ENCODE assay signal across 30 cellular contexts in genomic region chr5:160088805-160089204, GRCh38.
"Had no signal": no experiment of that assay in that cellular context is flagged by ENCODE, and none has a peak within 500 bp of the region (broad histone marks: within the 10 kb centered on the region; RNA-seq: fewer than 3 reads in every experiment).

No MANE protein-coding gene starts in this region.

- H3K4me3 Mint-ChIP-seq: activated CD4-positive, alpha-beta T cell treated with anti-CD3 and anti-CD28 coated beads, Interleukin-2, amount 10 ng/mL, durations not matched to agents 7 days and 5 days; activated CD8-positive, alpha-beta T cell treated with anti-CD3 and anti-CD28 coated beads for 36 hours; activated naive CD8-positive, alpha-beta T cell treated with anti-CD3 and anti-CD28 coated beads for 36 hours; activated T-cell treated with anti-CD3 and anti-CD28 coated beads, Interleukin-2, amount 50 U/mL, for 72 hours; nephron; stimulated activated memory B cell treated with anti-CD40 and anti-IgM and Interleukin-4, amounts not matched to agents 10 μg/mL and 1 μg/mL and 100 μg/mL, for 72 hours; stimulated activated naive CD8-positive, alpha-beta T cell treated with anti-CD3 and anti-CD28 coated beads, Interleukin-15, amount 100 ng/mL, for 72 hours; T-helper 1 cell treated with Interleukin-12 subunit alpha and Interleukin-12 subunit beta and Interleukin-4 antibody, amounts not matched to agents 30 μg/mL and 1 μg/mL, for 36 hours; type B pancreatic cell had no signal

- H3K4me1 Mint-ChIP-seq: nephron had no signal

- H3K27me3 Mint-ChIP-seq: activated CD4-positive, alpha-beta T cell treated with anti-CD3 and anti-CD28 coated beads, Interleukin-2, amount 10 ng/mL, durations not matched to agents 7 days and 5 days; activated CD8-positive, alpha-beta T cell treated with anti-CD3 and anti-CD28 coated beads for 36 hours; activated naive CD8-positive, alpha-beta T cell treated with anti-CD3 and anti-CD28 coated beads for 36 hours; stimulated activated memory B cell treated with anti-CD40 and anti-IgM and Interleukin-4, amounts not matched to agents 10 μg/mL and 1 μg/mL and 100 μg/mL, for 72 hours; stimulated activated naive CD8-positive, alpha-beta T cell treated with anti-CD3 and anti-CD28 coated beads, Interleukin-15, amount 100 ng/mL, for 72 hours; type B pancreatic cell had no signal

- H3K4me1 ChIP-seq: adrenal gland, body of pancreas, psoas muscle, sigmoid colon, uterus had no signal

- DNase-seq: activated CD4-positive, alpha-beta T cell treated with anti-CD3 and anti-CD28 coated beads for 1 hour; activated CD4-positive, alpha-beta T cell treated with anti-CD3 and anti-CD28 coated beads, Interleukin-2, amount 10 ng/mL, durations not matched to agents 7 days and 5 days; activated CD8-positive, alpha-beta T cell treated with anti-CD3 and anti-CD28 coated beads for 36 hours; activated naive CD4-positive, alpha-beta T cell treated with Interleukin-2 at 50 U/mL for 16 hours; activated naive CD8-positive, alpha-beta T cell treated with anti-CD3 and anti-CD28 coated beads for 36 hours; activated T-cell treated with anti-CD3 and anti-CD28 coated beads, Interleukin-2, amount 50 U/mL, for 72 hours; adrenal gland; aorta; body of pancreas; effector memory CD4-positive, alpha-beta T cell; glutamatergic neuron; left cardiac atrium; mammary epithelial cell; psoas muscle; sigmoid colon; small intestine; stimulated activated CD4-positive, alpha-beta T cell treated with anti-CD3 and anti-CD28 coated beads, Interleukin-4, amount 100 ng/mL, for 24 hours; stimulated activated naive CD8-positive, alpha-beta T cell treated with anti-CD3 and anti-CD28 coated beads, Interleukin-15, amount 100 ng/mL, for 72 hours; substantia nigra; T-helper 9 cell; uterus had no signal

- H3K27ac Mint-ChIP-seq: activated CD8-positive, alpha-beta T cell treated with anti-CD3 and anti-CD28 coated beads for 36 hours; activated naive CD8-positive, alpha-beta T cell treated with anti-CD3 and anti-CD28 coated beads for 36 hours; activated T-cell treated with anti-CD3 and anti-CD28 coated beads, Interleukin-2, amount 50 U/mL, for 72 hours; stimulated activated memory B cell treated with anti-CD40 and anti-IgM and Interleukin-4, amounts not matched to agents 10 μg/mL and 1 μg/mL and 100 μg/mL, for 72 hours; stimulated activated naive CD8-positive, alpha-beta T cell treated with anti-CD3 and anti-CD28 coated beads, Interleukin-15, amount 100 ng/mL, for 72 hours; T-helper 1 cell treated with Interleukin-12 subunit alpha and Interleukin-12 subunit beta and Interleukin-4 antibody, amounts not matched to agents 30 μg/mL and 1 μg/mL, for 36 hours; type B pancreatic cell had no signal

- H3K9me3 Mint-ChIP-seq: activated CD4-positive, alpha-beta T cell treated with anti-CD3 and anti-CD28 coated beads, Interleukin-2, amount 10 ng/mL, durations not matched to agents 7 days and 5 days; activated CD8-positive, alpha-beta T cell treated with anti-CD3 and anti-CD28 coated beads for 36 hours; activated naive CD8-positive, alpha-beta T cell treated with anti-CD3 and anti-CD28 coated beads for 36 hours; activated T-cell treated with anti-CD3 and anti-CD28 coated beads, Interleukin-2, amount 50 U/mL, for 72 hours; nephron; stimulated activated memory B cell treated with anti-CD40 and anti-IgM and Interleukin-4, amounts not matched to agents 10 μg/mL and 1 μg/mL and 100 μg/mL, for 72 hours; stimulated activated naive CD8-positive, alpha-beta T cell treated with anti-CD3 and anti-CD28 coated beads, Interleukin-15, amount 100 ng/mL, for 72 hours; T-helper 1 cell treated with Interleukin-12 subunit alpha and Interleukin-12 subunit beta and Interleukin-4 antibody, amounts not matched to agents 30 μg/mL and 1 μg/mL, for 36 hours; type B pancreatic cell had no signal

- H2AFZ ChIP-seq: hepatocyte had no signal

- H3K4me3 ChIP-seq: adrenal gland, body of pancreas, hepatocyte, psoas muscle, sigmoid colon, uterus had no signal

- H3K27ac ChIP-seq: adrenal gland, body of pancreas, hepatocyte, neutrophil, psoas muscle, sigmoid colon, uterus had no signal

- H3K27me3 ChIP-seq: adrenal gland, body of pancreas, hepatocyte, neutrophil, sigmoid colon, uterus had no signal

- ATAC-seq: activated CD8-positive, alpha-beta T cell treated with anti-CD3 and anti-CD28 coated beads for 36 hours; activated T-cell treated with anti-CD3 and anti-CD28 coated beads, Interleukin-2, amount 50 U/mL, for 72 hours; body of pancreas; left cardiac atrium; psoas muscle; stimulated activated memory B cell treated with anti-CD40 and anti-IgM and Interleukin-4, amounts not matched to agents 10 μg/mL and 1 μg/mL and 100 μg/mL, for 72 hours; stimulated activated naive CD8-positive, alpha-beta T cell treated with anti-CD3 and anti-CD28 coated beads, Interleukin-15, amount 100 ng/mL, for 72 hours had no signal

- H3K4me2 ChIP-seq: hepatocyte had no signal

- FAIRE-seq: colon, frontal cortex, keratinocyte, small intestine had no signal

- H3K9me3 ChIP-seq: adrenal gland, body of pancreas, neutrophil, psoas muscle, sigmoid colon, uterus had no signal

- H3K36me3 ChIP-seq: uterus had no signal
